17 cellular contexts compared by ENCODE assay signal in the genomic region with DNA sequence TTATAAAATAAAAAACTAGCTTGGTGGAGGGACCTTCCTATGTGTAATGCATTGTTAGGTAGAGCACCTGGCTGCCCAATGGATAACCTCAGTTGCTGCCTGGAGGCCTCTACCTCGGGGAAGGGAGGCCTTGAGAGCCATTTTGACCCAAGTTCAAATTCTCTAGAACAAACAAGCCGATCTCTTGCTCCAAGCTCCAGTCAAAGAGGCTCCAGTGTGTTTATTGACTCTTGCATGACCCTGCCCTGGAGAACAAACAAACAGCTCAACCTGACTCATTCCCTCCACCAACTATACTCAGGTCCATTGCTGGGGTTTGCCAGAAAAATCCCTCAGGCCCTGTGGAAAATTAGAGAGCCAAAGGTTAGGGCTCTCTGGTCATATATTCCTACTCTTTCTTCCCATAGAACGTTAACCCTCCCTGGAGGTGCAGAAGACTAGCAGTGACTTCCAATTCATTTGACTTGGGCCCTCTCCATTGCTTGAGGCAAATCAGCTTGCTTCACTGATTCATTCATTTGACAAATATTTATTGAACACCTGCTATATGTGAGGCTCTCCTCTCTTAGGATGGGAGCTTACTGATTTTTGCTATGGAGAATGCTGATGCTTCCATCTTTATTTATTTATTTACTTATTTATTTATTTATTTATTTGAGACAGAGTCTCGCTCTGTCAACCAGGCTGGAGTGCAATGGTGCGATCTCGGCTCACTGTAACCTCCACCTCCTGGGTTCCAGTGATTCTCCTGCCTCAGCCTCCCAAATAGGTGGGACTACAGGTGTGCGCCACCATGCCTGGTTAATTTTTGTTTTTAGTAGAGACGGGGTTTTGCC.
DNase-seq lines count a peak whose midpoint lies in the region; ATAC-seq and TF ChIP-seq lines count a peak whose summit lies in the region.
"Had no signal": no experiment of that assay in that cellular context is flagged by ENCODE, and none has a peak within 500 bp of the region (broad histone marks: within the 10 kb centered on the region; RNA-seq: fewer than 3 reads in every experiment).

No MANE protein-coding gene starts in this region.

- H3K27ac ChIP-seq in C4-2B = peak overlapping the region; percentile 69
- H3K27ac ChIP-seq: body of pancreas, gastrocnemius medialis, suprapubic skin had no signal

- ATAC-seq in left lobe of liver (peak; percentile 97), HG02970 (IDR thresholded peaks at IDR 0.05; ENCODE audit: low FRiP score, unreplicated experiment) (no peak)
- ATAC-seq: body of pancreas, gastrocnemius medialis had no signal

- POLR2A ChIA-PET in GM10248 (lab: Yijun Ruan, JAX) = no interaction called here

- TF ChIP-seq CTCF in C4-2B (conservative IDR thresholded peaks at IDR 0.05) (no peak), GM10248 (IDR thresholded peaks at IDR 0.05; ENCODE audit: control extremely low read depth, extremely low read depth, low read depth, missing control alignments) (no peak)

- CTCF ChIA-PET in GM10248 (lab: Yijun Ruan, JAX) = interaction anchor here (1.3 to 1.5 kb wide), 2 partner anchors 15 to 74 kb away, joined by 3 to 5 read pairs; no protein-coding TSS in a partner anchor

- DNase-seq in HuH-7 (ENCODE audit: low spot score) (peak; percentile 70), SW480 (ENCODE audit: low spot score) (peak; percentile 76), left lobe of liver (ENCODE audit: low spot score) (peak; percentile 74), GM10248 (ENCODE audit: extremely low spot score) (no peak), DMS 273 treated with DMSO at 0.1 percent for 48 hours (lab: John Stamatoyannopoulos, UW) (no peak)
- DNase-seq in activated CD4-positive, alpha-beta T cell treated with anti-CD3 and anti-CD28 coated beads, Interleukin-2, amount 50 U/mL, for 1 hour = no peak
- DNase-seq: DMS79 treated with DMSO at 0.1 percent for 48 hours; effector CD8-positive, alpha-beta T cell; gastrocnemius medialis; kidney; NCI-H146; posterior cingulate gyrus; SHP77 had no signal

Comparison
In these comparisons a context has a peak if more than half of its experiments do, and no peak if none do; other contexts are left out.
1. DNase-seq: peak in HuH-7 (single experiment), SW480 (single experiment) and left lobe of liver (single experiment); none in GM10248 (single experiment), activated CD4-positive, alpha-beta T cell treated with anti-CD3 and anti-CD28 coated beads, Interleukin-2, amount 50 U/mL, for 1 hour (single experiment) and DMS 273 treated with DMSO at 0.1 percent for 48 hours (single experiment).